16 cellular contexts compared by ENCODE assay signal in genomic region chr6:15089569-15090144, GRCh38.
DNase-seq lines count a peak whose midpoint lies in the region; ATAC-seq, FAIRE-seq and TF ChIP-seq lines count a peak whose summit lies in the region.
"Had no signal": no experiment of that assay in that cellular context is flagged by ENCODE, and none has a peak within 500 bp of the region (broad histone marks: within the 10 kb centered on the region; RNA-seq: fewer than 3 reads in every experiment).

No MANE protein-coding gene starts in this region.

- H3K27me3 Mint-ChIP-seq in activated CD8-positive, alpha-beta T cell treated with anti-CD3 and anti-CD28 coated beads for 36 hours, result no peaks in the 10 kb centered on the region

- TF ChIP-seq RAD21 in HepG2 (CRISPR knock-in tag; IDR thresholded peaks at IDR 0.05), result no peak

- 57% methylated on average over 8 of the region's 10 CpGs for WGBS in right lobe of liver (ENCODE audit: insufficient coverage, low coverage, low lambda C conversion rate, missing lambda C conversion rate)
- WGBS in HepG2 (ENCODE audit: low lambda C conversion rate), result 58% methylated on average over 10 of the region's 10 CpGs

- no peaks in the 10 kb centered on the region for H3K36me3 Mint-ChIP-seq in activated CD8-positive, alpha-beta T cell treated with anti-CD3 and anti-CD28 coated beads for 36 hours (ENCODE audit: low read depth)
- H3K36me3 Mint-ChIP-seq: immature natural killer cell, natural killer cell had no signal

- H2AFZ ChIP-seq in HepG2 (ENCODE audit: low read length), result no peak overlapping the region

- peak in 2 of 3 donors; percentile 32 to 60 for DNase-seq in right lobe of liver
- DNase-seq in HepG2 (ENCODE audit: low spot score), result no peak
- peak; percentile 27 for DNase-seq in SIG-M5 (lab: John Stamatoyannopoulos, UW)
- DNase-seq in lower lobe of right lung, result peak; percentile 72
- peak in 1 of 2 donors; percentile 89 for DNase-seq in vagina (ENCODE audit: extremely low spot score in 2 of 2)
- no peak for DNase-seq in activated CD8-positive, alpha-beta T cell treated with anti-CD3 and anti-CD28 coated beads for 36 hours
- DNase-seq in stimulated activated CD4-positive, alpha-beta T cell treated with anti-CD3 and anti-CD28 coated beads, Interleukin-4, amount 100 ng/mL, for 4 hours, result no peak
- DNase-seq in Ammon's horn (ENCODE audit: low spot score), result no peak
- DNase-seq: cerebellar nuclear complex, GF-D8, HFFc6, immature natural killer cell, natural killer cell, NCI-H345 had no signal

- no TSS peak for BruUV-seq in HepG2 (replicated peaks; lab: Mats Ljungman, UMichigan)

- POLR2A ChIA-PET in HepG2 (lab: Yijun Ruan, JAX), result no interaction called here
- POLR2A ChIA-PET in activated CD8-positive, alpha-beta T cell treated with anti-CD3 and anti-CD28 coated beads for 36 hours (lab: Charles Lee), result no interaction called here

- no peaks in the 10 kb centered on the region for H3K9me3 Mint-ChIP-seq in activated CD8-positive, alpha-beta T cell treated with anti-CD3 and anti-CD28 coated beads for 36 hours
- H3K9me3 Mint-ChIP-seq: immature natural killer cell, natural killer cell had no signal

- H3K27ac ChIP-seq in right lobe of liver (no peak overlapping the region), HepG2 (ENCODE audit: extremely low read length, insufficient read depth, low read length) (no peak overlapping the region), lower lobe of right lung (no peak overlapping the region), vagina (peak overlapping the region; percentile 43)
- H3K27ac ChIP-seq: KMS-11 had no signal

- TF ChIP-seq POLR2A in right lobe of liver (IDR thresholded peaks at IDR 0.05), result no peak
- no peak for TF ChIP-seq POLR2A in HepG2 (IDR thresholded peaks at IDR 0.05; ENCODE audit: insufficient read depth in 1 of 2, low read depth in 2 of 2, low read length in 2 of 2)
- TF ChIP-seq POLR2A in vagina (IDR thresholded peaks at IDR 0.05), result no peak

- H3K4me3 Mint-ChIP-seq in activated CD8-positive, alpha-beta T cell treated with anti-CD3 and anti-CD28 coated beads for 36 hours, result no peak overlapping the region
- H3K4me3 Mint-ChIP-seq: HFFc6, immature natural killer cell, natural killer cell had no signal

- H3K4me1 ChIP-seq in right lobe of liver (no peaks in the 10 kb centered on the region), HepG2 (ENCODE audit: insufficient read depth, low read length) (no peaks in the 10 kb centered on the region), lower lobe of right lung (no peaks in the 10 kb centered on the region), vagina (peaks cover 24% of the 10 kb centered on the region)

- H3K27me3 ChIP-seq in right lobe of liver (no peaks in the 10 kb centered on the region), HepG2 (ENCODE audit: control insufficient read depth in 1 of 2, insufficient read depth in 2 of 2, low read length in 2 of 2) (0 out of 5 replicates have a peak, but pooled peaks cover 0 to 5% of the 10 kb centered on the region in 2 experiments), lower lobe of right lung (ENCODE audit: low read depth) (no peaks in the 10 kb centered on the region), vagina (no peaks in the 10 kb centered on the region)

- H3K4me1 Mint-ChIP-seq in activated CD8-positive, alpha-beta T cell treated with anti-CD3 and anti-CD28 coated beads for 36 hours (ENCODE audit: low read depth), result no peaks in the 10 kb centered on the region

- no peak for FAIRE-seq in HepG2 (lab: Jason Lieb, UNC)

- H3K4me3 ChIP-seq in right lobe of liver (no peak overlapping the region), HepG2 (replicated peaks in 1 of 3; ENCODE audit: insufficient read depth in 1 of 3, low read depth in 2 of 3, low read length in 3 of 3) (no peak overlapping the region), lower lobe of right lung (no peak overlapping the region), vagina (no peak overlapping the region)

- H3K79me2 ChIP-seq in HepG2 (ENCODE audit: insufficient read depth, low read length), result no peaks in the 10 kb centered on the region

- no peaks in the 10 kb centered on the region for H3K36me3 ChIP-seq in right lobe of liver
- no peaks in the 10 kb centered on the region for H3K36me3 ChIP-seq in HepG2 (replicated peaks in 1 of 2; ENCODE audit: control insufficient read depth in 1 of 2, insufficient read depth in 2 of 2, low read length in 2 of 2)
- H3K36me3 ChIP-seq in lower lobe of right lung, result no peaks in the 10 kb centered on the region
- no peaks in the 10 kb centered on the region for H3K36me3 ChIP-seq in vagina

- in situ Hi-C loops in HepG2 (cut with HindIII; ENCODE audit: extremely low pct_ligation_motif_present, low pct_unique_long_range_greater_than_20kb), result no loop called here

- no peak overlapping the region for H3K27ac Mint-ChIP-seq in activated CD8-positive, alpha-beta T cell treated with anti-CD3 and anti-CD28 coated beads for 36 hours
- H3K27ac Mint-ChIP-seq: HFFc6, immature natural killer cell, natural killer cell had no signal

- no peak for TF ChIP-seq EP300 in HepG2 (IDR thresholded peaks at IDR 0.05; ENCODE audit: low read depth in 2 of 2, low read length in 2 of 2)
- TF ChIP-seq EP300 in HepG2 (CRISPR knock-in tag; IDR thresholded peaks at IDR 0.05; ENCODE audit: borderline replicate concordance), result no peak

- no peak overlapping the region for H3K4me2 ChIP-seq in HepG2 (ENCODE audit: low read depth, low read length)
- H3K4me2 ChIP-seq: KMS-11, SK-N-SH had no signal

- TF ChIP-seq CTCF in right lobe of liver (IDR thresholded peaks at IDR 0.05) (no peak), HepG2 (CRISPR knock-in tag; IDR thresholded peaks at IDR 0.05) (no peak), lower lobe of right lung (IDR thresholded peaks at IDR 0.05) (no peak), vagina (IDR thresholded peaks at IDR 0.05) (no peak)
- no peak for TF ChIP-seq CTCF in activated CD8-positive, alpha-beta T cell treated with anti-CD3 and anti-CD28 coated beads for 36 hours (IDR thresholded peaks at IDR 0.05)

- H4K20me1 ChIP-seq in HepG2 (ENCODE audit: insufficient read depth, low read length), result no peaks in the 10 kb centered on the region

- intact Hi-C loops in right lobe of liver (cut with DNase I), result no loop called here
- intact Hi-C loops in HepG2 (cut with micrococcal nuclease; ENCODE audit: unreplicated experiment), result no loop called here
- intact Hi-C loops in lower lobe of right lung (cut with DNase I), result no loop called here
- intact Hi-C loops in vagina (cut with DNase I), result no loop called here
- intact Hi-C loops in activated CD8-positive, alpha-beta T cell treated with anti-CD3 and anti-CD28 coated beads for 36 hours (cut with micrococcal nuclease), result no loop called here

- ATAC-seq in right lobe of liver, result peak in 2 of 4 donors; percentile 45 to 47
- ATAC-seq in HepG2, result no peak; the same call in 2 of the 3 replicates
- ATAC-seq in lower lobe of right lung, result peak; percentile 46 to 71
- ATAC-seq in activated CD8-positive, alpha-beta T cell treated with anti-CD3 and anti-CD28 coated beads for 36 hours, result no peak
- ATAC-seq: natural killer cell had no signal

- CTCF ChIA-PET in HepG2 (lab: Yijun Ruan, JAX; ENCODE audit: low intra/inter-chr PET ratio, low total read pairs), result no interaction called here
- CTCF ChIA-PET in activated CD8-positive, alpha-beta T cell treated with anti-CD3 and anti-CD28 coated beads for 36 hours (lab: Charles Lee), result interaction anchor here (0.9 kb wide), 1 partner anchor 103 kb away, joined by 3 read pairs; no protein-coding TSS in a partner anchor

- H3K9me3 ChIP-seq in right lobe of liver (no peaks in the 10 kb centered on the region), HepG2 (ENCODE audit: low read length) (no peaks in the 10 kb centered on the region), lower lobe of right lung (no peaks in the 10 kb centered on the region), vagina (no peaks in the 10 kb centered on the region)
- H3K9me3 ChIP-seq: SK-N-SH had no signal

- H3K9ac ChIP-seq in HepG2 (ENCODE audit: insufficient read depth, low read depth, low read length), result no peak overlapping the region
- H3K9ac ChIP-seq: KMS-11, SK-N-SH had no signal

TF ChIP-seq in HepG2, 621 proteins besides CTCF, POLR2A, EP300 and RAD21 (continues in another document):
- TF ChIP-seq SRF (IDR thresholded peaks at IDR 0.05; ENCODE audit: low read depth, low read length) (no peak), FOSL1 (CRISPR knock-in tag; IDR thresholded peaks at IDR 0.05; ENCODE audit: borderline replicate concordance) (no peak), PHF21A (CRISPR knock-in tag; IDR thresholded peaks at IDR 0.05) (no peak), ZFP36 (IDR thresholded peaks at IDR 0.05; ENCODE audit: borderline replicate concordance, low read depth, low read length, partially characterized antibody) (no peak), FOXK2 (IDR thresholded peaks at IDR 0.05) (no peak), ZNF333 (CRISPR knock-in tag; IDR thresholded peaks at IDR 0.05; ENCODE audit: borderline replicate concordance) (no peak), ZBTB21 (CRISPR knock-in tag; IDR thresholded peaks at IDR 0.05) (no peak), HOXA5 (CRISPR knock-in tag; IDR thresholded peaks at IDR 0.05) (no peak), FIP1L1 (IDR thresholded peaks at IDR 0.05; ENCODE audit: borderline replicate concordance, insufficient read depth, low read depth, low read length) (no peak)
- TF ChIP-seq, protein P1, sequence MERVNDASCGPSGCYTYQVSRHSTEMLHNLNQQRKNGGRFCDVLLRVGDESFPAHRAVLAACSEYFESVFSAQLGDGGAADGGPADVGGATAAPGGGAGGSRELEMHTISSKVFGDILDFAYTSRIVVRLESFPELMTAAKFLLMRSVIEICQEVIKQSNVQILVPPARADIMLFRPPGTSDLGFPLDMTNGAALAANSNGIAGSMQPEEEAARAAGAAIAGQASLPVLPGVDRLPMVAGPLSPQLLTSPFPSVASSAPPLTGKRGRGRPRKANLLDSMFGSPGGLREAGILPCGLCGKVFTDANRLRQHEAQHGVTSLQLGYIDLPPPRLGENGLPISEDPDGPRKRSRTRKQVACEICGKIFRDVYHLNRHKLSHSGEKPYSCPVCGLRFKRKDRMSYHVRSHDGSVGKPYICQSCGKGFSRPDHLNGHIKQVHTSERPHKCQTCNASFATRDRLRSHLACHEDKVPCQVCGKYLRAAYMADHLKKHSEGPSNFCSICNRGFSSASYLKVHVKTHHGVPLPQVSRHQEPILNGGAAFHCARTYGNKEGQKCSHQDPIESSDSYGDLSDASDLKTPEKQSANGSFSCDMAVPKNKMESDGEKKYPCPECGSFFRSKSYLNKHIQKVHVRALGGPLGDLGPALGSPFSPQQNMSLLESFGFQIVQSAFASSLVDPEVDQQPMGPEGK (CRISPR knock-in tag; IDR thresholded peaks at IDR 0.05), result no peak

Comparison
In these comparisons a context has a peak if more than half of its experiments do, and no peak if none do; other contexts are left out.
1. DNase-seq: peak in right lobe of liver (2 of 3), SIG-M5 (single experiment) and lower lobe of right lung (single experiment); none in HepG2 (single experiment), activated CD8-positive, alpha-beta T cell treated with anti-CD3 and anti-CD28 coated beads for 36 hours (single experiment), stimulated activated CD4-positive, alpha-beta T cell treated with anti-CD3 and anti-CD28 coated beads, Interleukin-4, amount 100 ng/mL, for 4 hours (0 of 2) and Ammon's horn (single experiment).
2. ATAC-seq: peak in lower lobe of right lung (2 of 2); none in HepG2 (single experiment) and activated CD8-positive, alpha-beta T cell treated with anti-CD3 and anti-CD28 coated beads for 36 hours (single experiment).